13 cellular contexts compared by ENCODE assay signal in the genomic region with DNA sequence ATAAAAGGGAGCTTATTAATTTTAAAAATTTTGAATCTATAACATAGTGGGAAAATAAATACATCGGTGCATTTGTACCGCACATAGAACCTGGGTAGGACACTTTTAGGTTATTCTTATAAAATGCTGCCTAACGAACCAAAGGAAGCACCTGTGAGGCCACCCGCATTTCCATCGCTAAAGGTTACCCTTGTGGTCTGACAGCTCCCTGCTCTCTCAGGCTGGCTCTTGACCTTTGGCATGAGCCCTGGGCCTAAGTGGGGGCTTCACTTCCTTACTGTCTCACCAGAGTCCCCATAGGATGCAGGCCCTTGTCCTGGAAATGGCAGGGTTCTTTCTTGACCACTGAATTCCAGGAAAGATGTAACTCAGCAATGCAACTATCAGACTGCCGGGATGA. TPM values are rescaled to one million over a fixed set of nuclear protein-coding genes. Genes with fewer than 3 reads are reported as not detected.
DNase-seq lines count a peak whose midpoint lies in the region; ATAC-seq and TF ChIP-seq lines count a peak whose summit lies in the region.
"Had no signal": no experiment of that assay in that cellular context is flagged by ENCODE, and none has a peak within 500 bp of the region (broad histone marks: within the 10 kb centered on the region; RNA-seq: fewer than 3 reads in every experiment).

No MANE protein-coding gene starts in this region.

- no peak for DNase-seq in activated CD8-positive, alpha-beta memory T cell treated with anti-CD3 and anti-CD28 coated beads, Interleukin-2, amount 10 ng/mL, durations not matched to agents 7 days and 5 days
- no peak for DNase-seq in activated CD8-positive, alpha-beta memory T cell treated with anti-CD3 and anti-CD28 coated beads for 24 hours
- DNase-seq in NAMALWA (ENCODE audit: low spot score) (peak; percentile 83), GM10248 (ENCODE audit: extremely low spot score) (no peak), NCI-H2029 treated with DMSO at 0.1 percent for 48 hours (lab: John Stamatoyannopoulos, UW) (no peak)
- DNase-seq: ACHN, DMS153, mesendoderm, NCI-H1694 treated with DMSO at 0.1 percent for 48 hours had no signal

- H3K4me3 Mint-ChIP-seq in activated CD8-positive, alpha-beta memory T cell treated with anti-CD3 and anti-CD28 coated beads, Interleukin-2, amount 10 ng/mL, durations not matched to agents 7 days and 5 days: no peak overlapping the region
- no peak overlapping the region for H3K4me3 Mint-ChIP-seq in stimulated activated memory B cell treated with anti-CD40 and anti-IgM and Interleukin-4, amounts not matched to agents 10 μg/mL and 1 μg/mL and 100 μg/mL, for 72 hours

- H3K27ac Mint-ChIP-seq in activated CD8-positive, alpha-beta memory T cell treated with anti-CD3 and anti-CD28 coated beads, Interleukin-2, amount 10 ng/mL, durations not matched to agents 7 days and 5 days: peak overlapping the region; percentile 74
- H3K27ac Mint-ChIP-seq in stimulated activated memory B cell treated with anti-CD40 and anti-IgM and Interleukin-4, amounts not matched to agents 10 μg/mL and 1 μg/mL and 100 μg/mL, for 72 hours: peak overlapping the region; percentile 44

- POLR2A ChIA-PET in GM10248 (lab: Yijun Ruan, JAX): no interaction called here

- peaks cover 32% of the 10 kb centered on the region for H3K36me3 Mint-ChIP-seq in activated CD8-positive, alpha-beta memory T cell treated with anti-CD3 and anti-CD28 coated beads, Interleukin-2, amount 10 ng/mL, durations not matched to agents 7 days and 5 days
- peaks cover 26% of the 10 kb centered on the region for H3K36me3 Mint-ChIP-seq in stimulated activated memory B cell treated with anti-CD40 and anti-IgM and Interleukin-4, amounts not matched to agents 10 μg/mL and 1 μg/mL and 100 μg/mL, for 72 hours

- no peaks in the 10 kb centered on the region for H3K27me3 Mint-ChIP-seq in activated CD8-positive, alpha-beta memory T cell treated with anti-CD3 and anti-CD28 coated beads, Interleukin-2, amount 10 ng/mL, durations not matched to agents 7 days and 5 days
- no peaks in the 10 kb centered on the region for H3K27me3 Mint-ChIP-seq in stimulated activated memory B cell treated with anti-CD40 and anti-IgM and Interleukin-4, amounts not matched to agents 10 μg/mL and 1 μg/mL and 100 μg/mL, for 72 hours

- no peak for ATAC-seq in activated CD8-positive, alpha-beta memory T cell treated with anti-CD3 and anti-CD28 coated beads, Interleukin-2, amount 10 ng/mL, durations not matched to agents 7 days and 5 days
- ATAC-seq in GM21786 (IDR thresholded peaks at IDR 0.05; ENCODE audit: unreplicated experiment) (peak; percentile 42), HG03139 (IDR thresholded peaks at IDR 0.05; ENCODE audit: unreplicated experiment) (no peak)
- peak; percentile 63 for ATAC-seq in stimulated activated memory B cell treated with anti-CD40 and anti-IgM and Interleukin-4, amounts not matched to agents 10 μg/mL and 1 μg/mL and 100 μg/mL, for 72 hours
- ATAC-seq: esophagus mucosa had no signal

- CTCF ChIA-PET in activated CD8-positive, alpha-beta memory T cell treated with anti-CD3 and anti-CD28 coated beads, Interleukin-2, amount 10 ng/mL, durations not matched to agents 7 days and 5 days (lab: Charles Lee): interaction anchor here (0.9 to 3.0 kb wide), 3 partner anchors 10 to 146 kb away, joined by 3 to 11 read pairs (median 3); no protein-coding TSS in a partner anchor
- CTCF ChIA-PET in GM10248 (lab: Yijun Ruan, JAX): interaction anchor here (0.8 to 16.4 kb wide), 7 partner anchors 11 to 536 kb away, joined by 3 to 157 read pairs (median 5); no protein-coding TSS in a partner anchor

- peaks cover 24% of the 10 kb centered on the region for H3K4me1 Mint-ChIP-seq in activated CD8-positive, alpha-beta memory T cell treated with anti-CD3 and anti-CD28 coated beads, Interleukin-2, amount 10 ng/mL, durations not matched to agents 7 days and 5 days
- H3K4me1 Mint-ChIP-seq in stimulated activated memory B cell treated with anti-CD40 and anti-IgM and Interleukin-4, amounts not matched to agents 10 μg/mL and 1 μg/mL and 100 μg/mL, for 72 hours: peaks cover 6% of the 10 kb centered on the region

- TF ChIP-seq CTCF in GM10248 (IDR thresholded peaks at IDR 0.05; ENCODE audit: control extremely low read depth, extremely low read depth, low read depth, missing control alignments): no peak

- no peaks in the 10 kb centered on the region for H3K9me3 Mint-ChIP-seq in activated CD8-positive, alpha-beta memory T cell treated with anti-CD3 and anti-CD28 coated beads, Interleukin-2, amount 10 ng/mL, durations not matched to agents 7 days and 5 days (ENCODE audit: low read depth)
- H3K9me3 Mint-ChIP-seq in stimulated activated memory B cell treated with anti-CD40 and anti-IgM and Interleukin-4, amounts not matched to agents 10 μg/mL and 1 μg/mL and 100 μg/mL, for 72 hours: no peaks in the 10 kb centered on the region

RNA-seq across cellular contexts. Expression of gene HADH, which starts 46.0 kb away (rescaled TPM):
- total RNA-seq in activated CD8-positive, alpha-beta memory T cell treated with anti-CD3 and anti-CD28 coated beads, Interleukin-2, amount 10 ng/mL, durations not matched to agents 7 days and 5 days: 10 to 100 TPM; 47.3 to 51.1 TPM

Comparison
In these comparisons a context has a peak if more than half of its experiments do, and no peak if none do; other contexts are left out.
1. ATAC-seq: peak in GM21786 (single experiment) and stimulated activated memory B cell treated with anti-CD40 and anti-IgM and Interleukin-4, amounts not matched to agents 10 μg/mL and 1 μg/mL and 100 μg/mL, for 72 hours (single experiment); none in activated CD8-positive, alpha-beta memory T cell treated with anti-CD3 and anti-CD28 coated beads, Interleukin-2, amount 10 ng/mL, durations not matched to agents 7 days and 5 days (single experiment) and HG03139 (single experiment).